In genomic region chr14:68405959-68406358, GRCh38 we compare ENCODE assay signal across 13 cellular contexts.
DNase-seq lines count a peak whose midpoint lies in the region; ATAC-seq and TF ChIP-seq lines count a peak whose summit lies in the region.
"Had no signal": no experiment of that assay in that cellular context is flagged by ENCODE, and none has a peak within 500 bp of the region (broad histone marks: within the 10 kb centered on the region; RNA-seq: fewer than 3 reads in every experiment).

No MANE protein-coding gene starts in this region.

- no peak overlapping the region for H3K4me3 ChIP-seq in right atrium auricular region
- H3K4me3 ChIP-seq: neural progenitor cell, right lobe of liver, SK-N-MC, stomach had no signal

- H3K27ac ChIP-seq in right atrium auricular region = no peak overlapping the region
- H3K27ac ChIP-seq: neural progenitor cell, right lobe of liver, SK-N-MC had no signal

- peak; percentile 36 to 59 for ATAC-seq in activated T-cell treated with anti-CD3 and anti-CD28 coated beads, Interleukin-2, amount 50 U/mL, for 4 hours
- peak; percentile 73 for ATAC-seq in esophagus mucosa
- no peak for ATAC-seq in stimulated activated memory B cell treated with anti-CD40 and anti-IgM and Interleukin-4, amounts not matched to agents 10 μg/mL and 1 μg/mL and 100 μg/mL, for 72 hours
- ATAC-seq in HG03354 (IDR thresholded peaks at IDR 0.05; ENCODE audit: poor library complexity, severe bottlenecking, unreplicated experiment) = no peak
- ATAC-seq: right lobe of liver had no signal

- no peaks in the 10 kb centered on the region for H3K36me3 Mint-ChIP-seq in activated T-cell treated with anti-CD3 and anti-CD28 coated beads, Interleukin-2, amount 50 U/mL, for 4 hours (ENCODE audit: insufficient read depth)
- H3K36me3 Mint-ChIP-seq in stimulated activated memory B cell treated with anti-CD40 and anti-IgM and Interleukin-4, amounts not matched to agents 10 μg/mL and 1 μg/mL and 100 μg/mL, for 72 hours = peaks cover 16% of the 10 kb centered on the region

- H3K27ac Mint-ChIP-seq in stimulated activated memory B cell treated with anti-CD40 and anti-IgM and Interleukin-4, amounts not matched to agents 10 μg/mL and 1 μg/mL and 100 μg/mL, for 72 hours = peak overlapping the region; percentile 96
- H3K27ac Mint-ChIP-seq: neural progenitor cell had no signal

- peaks cover 0 to 33% of the 10 kb centered on the region in 2 donors for H3K4me1 ChIP-seq in right atrium auricular region
- H3K4me1 ChIP-seq: right lobe of liver had no signal

- H3K36me3 ChIP-seq in right atrium auricular region = no peaks in the 10 kb centered on the region
- H3K36me3 ChIP-seq: neural progenitor cell, right lobe of liver, stomach had no signal

- H3K27me3 Mint-ChIP-seq in activated T-cell treated with anti-CD3 and anti-CD28 coated beads, Interleukin-2, amount 50 U/mL, for 4 hours (ENCODE audit: low read depth) = no peaks in the 10 kb centered on the region
- H3K27me3 Mint-ChIP-seq in stimulated activated memory B cell treated with anti-CD40 and anti-IgM and Interleukin-4, amounts not matched to agents 10 μg/mL and 1 μg/mL and 100 μg/mL, for 72 hours = no peaks in the 10 kb centered on the region

- no peaks in the 10 kb centered on the region for H3K9me3 Mint-ChIP-seq in activated T-cell treated with anti-CD3 and anti-CD28 coated beads, Interleukin-2, amount 50 U/mL, for 4 hours
- no peaks in the 10 kb centered on the region for H3K9me3 Mint-ChIP-seq in stimulated activated memory B cell treated with anti-CD40 and anti-IgM and Interleukin-4, amounts not matched to agents 10 μg/mL and 1 μg/mL and 100 μg/mL, for 72 hours
- H3K9me3 Mint-ChIP-seq: neural progenitor cell had no signal

- DNase-seq in activated T-cell treated with anti-CD3 and anti-CD28 coated beads, Interleukin-2, amount 50 U/mL, for 4 hours = no peak
- no peak for DNase-seq in activated T-cell treated with anti-CD3 and anti-CD28 coated beads for 4 hours
- DNase-seq in M059J (ENCODE audit: low read depth) = peak; percentile 30
- no peak for DNase-seq in cerebellum (ENCODE audit: low spot score)
- no peak for DNase-seq in right atrium auricular region (ENCODE audit: low spot score)
- DNase-seq: DMS 273 treated with DMSO at 0.1 percent for 48 hours, right lobe of liver, stomach had no signal

- TF ChIP-seq CTCF in right atrium auricular region (IDR thresholded peaks at IDR 0.05) = no peak

- H3K9me3 ChIP-seq in right atrium auricular region = no peaks in the 10 kb centered on the region
- H3K9me3 ChIP-seq: right lobe of liver, stomach had no signal

- peaks cover 59% of the 10 kb centered on the region for H3K4me1 Mint-ChIP-seq in activated T-cell treated with anti-CD3 and anti-CD28 coated beads, Interleukin-2, amount 50 U/mL, for 4 hours (ENCODE audit: low read depth)
- H3K4me1 Mint-ChIP-seq in stimulated activated memory B cell treated with anti-CD40 and anti-IgM and Interleukin-4, amounts not matched to agents 10 μg/mL and 1 μg/mL and 100 μg/mL, for 72 hours = peaks cover 83% of the 10 kb centered on the region

- H3K4me3 Mint-ChIP-seq in activated T-cell treated with anti-CD3 and anti-CD28 coated beads, Interleukin-2, amount 50 U/mL, for 4 hours = no peak overlapping the region
- no peak overlapping the region for H3K4me3 Mint-ChIP-seq in stimulated activated memory B cell treated with anti-CD40 and anti-IgM and Interleukin-4, amounts not matched to agents 10 μg/mL and 1 μg/mL and 100 μg/mL, for 72 hours
- H3K4me3 Mint-ChIP-seq: neural progenitor cell had no signal

- H3K27me3 ChIP-seq in right atrium auricular region = no peaks in the 10 kb centered on the region
- H3K27me3 ChIP-seq: neural progenitor cell, right lobe of liver, stomach had no signal

Comparison
In these comparisons a context has a peak if more than half of its experiments do, and no peak if none do; other contexts are left out.
1. ATAC-seq: peak in activated T-cell treated with anti-CD3 and anti-CD28 coated beads, Interleukin-2, amount 50 U/mL, for 4 hours (2 of 2) and esophagus mucosa (single experiment); none in stimulated activated memory B cell treated with anti-CD40 and anti-IgM and Interleukin-4, amounts not matched to agents 10 μg/mL and 1 μg/mL and 100 μg/mL, for 72 hours (single experiment) and HG03354 (single experiment).